Comparison of ENCODE assay signal across 1 cellular context in genomic region chr9:124855944-124856773, GRCh38.
TF ChIP-seq lines count a peak whose summit lies in the region.

No MANE protein-coding gene starts in this region.

TF ChIP-seq in WTC11, 78 proteins besides CTCF, POLR2A, EP300 and RAD21 (continued from another document and continues in another):
- no peak for TF ChIP-seq E2F1 (CRISPR knock-in tag; IDR thresholded peaks at IDR 0.05)
- no peak for TF ChIP-seq MLX (CRISPR knock-in tag; IDR thresholded peaks at IDR 0.05)
- TF ChIP-seq RORB (CRISPR knock-in tag; IDR thresholded peaks at IDR 0.05), result no peak
- no peak for TF ChIP-seq ZNF219 (CRISPR knock-in tag; IDR thresholded peaks at IDR 0.05; ENCODE audit: borderline replicate concordance)
- TF ChIP-seq ZNF671 (CRISPR knock-in tag; IDR thresholded peaks at IDR 0.05), result peak; percentile 28; the same call in 1 of the 2 replicates
- TF ChIP-seq USF1 (CRISPR knock-in tag; IDR thresholded peaks at IDR 0.05), result no peak
- TF ChIP-seq FOXP4 (CRISPR knock-in tag; IDR thresholded peaks at IDR 0.05), result no peak
- TF ChIP-seq IRF1 (CRISPR knock-in tag; IDR thresholded peaks at IDR 0.05), result no peak
- TF ChIP-seq ARID4B (CRISPR knock-in tag; IDR thresholded peaks at IDR 0.05; ENCODE audit: borderline replicate concordance), result no peak
- no peak; the same call in 1 of the 2 replicates for TF ChIP-seq ZNF416 (CRISPR knock-in tag; IDR thresholded peaks at IDR 0.05)
- no peak for TF ChIP-seq ZNF396 (CRISPR knock-in tag; IDR thresholded peaks at IDR 0.05; ENCODE audit: borderline replicate concordance)
- TF ChIP-seq NFYB (CRISPR knock-in tag; conservative IDR thresholded peaks at IDR 0.05; ENCODE audit: low read depth), result no peak
- no peak for TF ChIP-seq PRDM15 (CRISPR knock-in tag; IDR thresholded peaks at IDR 0.05)
- no peak for TF ChIP-seq ATF2 (CRISPR knock-in tag; IDR thresholded peaks at IDR 0.05; ENCODE audit: borderline replicate concordance, low read depth)
- TF ChIP-seq TEAD1 (CRISPR knock-in tag; IDR thresholded peaks at IDR 0.05), result peak; percentile 48
- TF ChIP-seq NR2C2 (CRISPR knock-in tag; IDR thresholded peaks at IDR 0.05), result no peak
- no peak for TF ChIP-seq NR3C1 (CRISPR knock-in tag; conservative IDR thresholded peaks at IDR 0.05; ENCODE audit: low read depth)
- no peak for TF ChIP-seq PRRX2 (CRISPR knock-in tag; IDR thresholded peaks at IDR 0.05)
- TF ChIP-seq OVOL2 (CRISPR knock-in tag; IDR thresholded peaks at IDR 0.05; ENCODE audit: borderline replicate concordance), result no peak
- no peak for TF ChIP-seq NR1H2 (CRISPR knock-in tag; IDR thresholded peaks at IDR 0.05)
- TF ChIP-seq ZBTB43 (CRISPR knock-in tag; IDR thresholded peaks at IDR 0.05), result 0 out of 2 replicates have a peak, but pooled peaks have one; percentile 45
- TF ChIP-seq SMAD3 (CRISPR knock-in tag; IDR thresholded peaks at IDR 0.05; ENCODE audit: borderline replicate concordance), result 0 out of 2 replicates have a peak, but pooled peaks have one; percentile 35
- peak; percentile 6 for TF ChIP-seq NFATC4 (CRISPR knock-in tag; IDR thresholded peaks at IDR 0.05)
- TF ChIP-seq ETV6 (CRISPR knock-in tag; IDR thresholded peaks at IDR 0.05), result no peak
- TF ChIP-seq ZNF423 (CRISPR knock-in tag; IDR thresholded peaks at IDR 0.05), result no peak
- no peak for TF ChIP-seq GABPB1 (CRISPR knock-in tag; IDR thresholded peaks at IDR 0.05)
- TF ChIP-seq MAX (CRISPR knock-in tag; IDR thresholded peaks at IDR 0.05), result peak; percentile 65
- TF ChIP-seq JAZF1 (CRISPR knock-in tag; IDR thresholded peaks at IDR 0.05), result no peak
- no peak for TF ChIP-seq SOX15 (CRISPR knock-in tag; IDR thresholded peaks at IDR 0.05)
- TF ChIP-seq ZSCAN18 (CRISPR knock-in tag; IDR thresholded peaks at IDR 0.05), result no peak
- TF ChIP-seq TCF7 (CRISPR knock-in tag; IDR thresholded peaks at IDR 0.05; ENCODE audit: low read depth), result no peak
- no peak for TF ChIP-seq HMGXB4 (CRISPR knock-in tag; IDR thresholded peaks at IDR 0.05)
- no peak for TF ChIP-seq ZNF232 (CRISPR knock-in tag; IDR thresholded peaks at IDR 0.05)
- no peak for TF ChIP-seq ZNF138 (CRISPR knock-in tag; conservative IDR thresholded peaks at IDR 0.05)
- peak; percentile 56; the same call in 1 of the 2 replicates for TF ChIP-seq RELA (CRISPR knock-in tag; IDR thresholded peaks at IDR 0.05; ENCODE audit: borderline replicate concordance)
- no peak for TF ChIP-seq USF2 (CRISPR knock-in tag; IDR thresholded peaks at IDR 0.05)
